18 cellular contexts compared by ENCODE assay signal in genomic region chr3:61718565-61718964, GRCh38.
DNase-seq lines count a peak whose midpoint lies in the region; ATAC-seq and TF ChIP-seq lines count a peak whose summit lies in the region.
"Had no signal": no experiment of that assay in that cellular context is flagged by ENCODE, and none has a peak within 500 bp of the region (broad histone marks: within the 10 kb centered on the region; RNA-seq: fewer than 3 reads in every experiment).

No MANE protein-coding gene starts in this region.

- no peak overlapping the region for H3K4me2 ChIP-seq in parathyroid adenoma (ENCODE audit: low read length)

- peak overlapping the region; percentile 33 for H3K27ac ChIP-seq in HUES48 (ENCODE audit: low read depth, low read length)
- peak overlapping the region; percentile 16 for H3K27ac ChIP-seq in parathyroid adenoma

- no peak for ATAC-seq in GM21576 (IDR thresholded peaks at IDR 0.05; ENCODE audit: unreplicated experiment)
- no peak for ATAC-seq in HG03159 (IDR thresholded peaks at IDR 0.05; ENCODE audit: unreplicated experiment)
- ATAC-seq: Panc1, T-helper 17 cell had no signal

- peaks cover 80% of the 10 kb centered on the region for H3K79me2 ChIP-seq in parathyroid adenoma

- no peaks in the 10 kb centered on the region for H3K27me3 ChIP-seq in HUES48 (ENCODE audit: control insufficient read depth, insufficient read depth, low read length)
- H3K27me3 ChIP-seq in parathyroid adenoma (ENCODE audit: control insufficient read depth, insufficient read depth, low read length): no peaks in the 10 kb centered on the region

- H3K36me3 ChIP-seq in HUES48 (ENCODE audit: control insufficient read depth, insufficient read depth, low read length): no peaks in the 10 kb centered on the region
- H3K36me3 ChIP-seq in parathyroid adenoma (ENCODE audit: control insufficient read depth, insufficient read depth, low read length): no peaks in the 10 kb centered on the region

- H3K4me1 ChIP-seq in HUES48 (ENCODE audit: control insufficient read depth, insufficient read depth, low read length): peaks cover 23% of the 10 kb centered on the region
- H3K4me1 ChIP-seq in parathyroid adenoma: peaks cover 12% of the 10 kb centered on the region

- H3K9me3 ChIP-seq in HUES48 (ENCODE audit: control insufficient read depth, insufficient read depth, low read length) (no peaks in the 10 kb centered on the region), parathyroid adenoma (ENCODE audit: control insufficient read depth, low read length) (no peaks in the 10 kb centered on the region)

- no peak for TF ChIP-seq CTCF in parathyroid adenoma (IDR thresholded peaks at IDR 0.05)

- H3K4me3 ChIP-seq in HUES48 (ENCODE audit: low read depth, low read length) (no peak overlapping the region), parathyroid adenoma (ENCODE audit: low read depth, low read length) (no peak overlapping the region)

- DNase-seq in NCI-H748 (lab: John Stamatoyannopoulos, UW; ENCODE audit: unreplicated experiment): peak; percentile 26
- DNase-seq in NCI-H748 treated with DMSO at 0.1 percent for 48 hours (lab: John Stamatoyannopoulos, UW): no peak
- DNase-seq in NCI-H345 (lab: John Stamatoyannopoulos, UW): peak; percentile 74
- no peak for DNase-seq in C1 segment of cervical spinal cord (lab: John Stamatoyannopoulos, UW)
- DNase-seq: AML-193; CD4-positive, CD25-positive, alpha-beta regulatory T cell; EL; Karpas-422; MM.1S; NCI-H446; NCI-H774; SHP77; T-helper 17 cell had no signal

- H3K9ac ChIP-seq in HUES48 (ENCODE audit: low read depth, low read length): no peak overlapping the region
- no peak overlapping the region for H3K9ac ChIP-seq in parathyroid adenoma

- no peak overlapping the region for H2AFZ ChIP-seq in parathyroid adenoma

Comparison
In these comparisons a context has a peak if more than half of its experiments do, and no peak if none do; other contexts are left out.
1. DNase-seq: peak in NCI-H748 (single experiment) and NCI-H345 (single experiment); none in NCI-H748 treated with DMSO at 0.1 percent for 48 hours (single experiment) and C1 segment of cervical spinal cord (0 of 14).